21 cellular contexts compared by ENCODE assay signal in the genomic region with DNA sequence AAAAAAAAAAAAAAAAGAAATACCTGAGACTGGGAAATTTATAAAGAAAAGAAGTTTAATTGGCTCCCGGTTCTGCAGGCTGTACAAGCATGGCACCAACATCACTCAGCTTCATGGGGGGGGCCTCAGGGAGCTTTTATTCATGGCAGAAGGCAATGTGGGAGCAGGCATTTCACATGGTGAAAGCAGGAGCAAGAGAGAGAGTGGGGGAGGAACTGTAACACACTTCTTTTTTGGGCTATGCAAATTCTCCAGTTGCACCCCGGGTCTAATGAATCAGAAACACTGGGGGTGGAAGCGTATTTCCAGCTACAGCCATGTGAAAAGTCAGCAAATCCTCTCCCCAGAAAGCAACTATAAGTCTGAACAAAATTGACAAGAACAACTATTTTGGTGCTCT. TPM values are rescaled to one million over a fixed set of nuclear protein-coding genes. Genes with fewer than 3 reads are reported as not detected.
A peak's percentile ranks its signal among the peaks of the same experiment; 100 is the strongest.
DNase-seq lines count a peak whose midpoint lies in the region; ATAC-seq and TF ChIP-seq lines count a peak whose summit lies in the region.
"Had no signal": no experiment of that assay in that cellular context is flagged by ENCODE, and none has a peak within 500 bp of the region (broad histone marks: within the 10 kb centered on the region; RNA-seq: fewer than 3 reads in every experiment).

No MANE protein-coding gene starts in this region.

- ATAC-seq in GM18909 (IDR thresholded peaks at IDR 0.05; ENCODE audit: poor library complexity, unreplicated experiment) (peak; percentile 42), GM21717 (IDR thresholded peaks at IDR 0.05; ENCODE audit: unreplicated experiment) (peak; percentile 56), HG03432 (IDR thresholded peaks at IDR 0.05; ENCODE audit: unreplicated experiment) (peak; percentile 87)
- ATAC-seq: activated naive CD8-positive, alpha-beta T cell treated with anti-CD3 and anti-CD28 coated beads, Interleukin-2, amount 50 U/mL, for 24 hours; heart right ventricle had no signal

- intact Hi-C loops in Caco-2 (cut with micrococcal nuclease; ENCODE audit: unreplicated experiment) = no loop called here

- no peaks in the 10 kb centered on the region for H3K4me1 ChIP-seq in Caco-2
- H3K4me1 ChIP-seq: heart right ventricle had no signal

- H3K4me3 Mint-ChIP-seq in Caco-2 (ENCODE audit: unreplicated experiment) = no peak overlapping the region
- H3K4me3 Mint-ChIP-seq: activated CD4-positive, alpha-beta memory T cell treated with anti-CD3 and anti-CD28 coated beads, Interleukin-2, amount 10 ng/mL, durations not matched to agents 7 days and 5 days; activated naive CD8-positive, alpha-beta T cell treated with anti-CD3 and anti-CD28 coated beads, Interleukin-2, amount 50 U/mL, for 24 hours; activated T-helper 1 cell treated with anti-CD3 and anti-CD28 coated beads, Interleukin-12 subunit alpha, Interleukin-12 subunit beta, Interleukin-2, Interleukin-4 antibody, amounts not matched to agents 30 ng/mL and 10 ng/mL and 1 ng/mL, durations not matched to agents 14 hours and 24 hours and 36 hours; nephron had no signal

- H3K4me3 ChIP-seq in brain microvascular endothelial cell (ENCODE audit: low read depth, low read length) (no peak overlapping the region), Caco-2 (ENCODE audit: low read depth, low read length) (no peak overlapping the region)
- H3K4me3 ChIP-seq: heart right ventricle, K562, smooth muscle cell, thoracic aorta had no signal

- H3K27me3 ChIP-seq in brain microvascular endothelial cell (replicated peaks) = no peaks in the 10 kb centered on the region
- no peaks in the 10 kb centered on the region for H3K27me3 ChIP-seq in Caco-2 (replicated peaks; ENCODE audit: control insufficient read depth, insufficient read depth, low read length)
- H3K27me3 ChIP-seq: heart right ventricle had no signal

- H3K9me3 Mint-ChIP-seq in Caco-2 (ENCODE audit: unreplicated experiment) = peaks cover 18% of the 10 kb centered on the region
- H3K9me3 Mint-ChIP-seq: activated naive CD8-positive, alpha-beta T cell treated with anti-CD3 and anti-CD28 coated beads, Interleukin-2, amount 50 U/mL, for 24 hours; activated T-helper 1 cell treated with anti-CD3 and anti-CD28 coated beads, Interleukin-12 subunit alpha, Interleukin-12 subunit beta, Interleukin-2, Interleukin-4 antibody, amounts not matched to agents 30 ng/mL and 10 ng/mL and 1 ng/mL, durations not matched to agents 14 hours and 24 hours and 36 hours had no signal

- H3K36me3 Mint-ChIP-seq in Caco-2 (ENCODE audit: insufficient read depth, unreplicated experiment) = no peaks in the 10 kb centered on the region

- BruUV-seq in Caco-2 (replicated peaks; lab: Mats Ljungman, UMichigan) = no TSS peak

- H3K27me3 Mint-ChIP-seq in Caco-2 (ENCODE audit: insufficient read depth, unreplicated experiment) = no peaks in the 10 kb centered on the region
- H3K27me3 Mint-ChIP-seq: activated naive CD8-positive, alpha-beta T cell treated with anti-CD3 and anti-CD28 coated beads, Interleukin-2, amount 50 U/mL, for 24 hours; progenitor cell of endocrine pancreas had no signal

- no peaks in the 10 kb centered on the region for H3K36me3 ChIP-seq in brain microvascular endothelial cell (replicated peaks)
- H3K36me3 ChIP-seq in Caco-2 (ENCODE audit: control insufficient read depth, insufficient read depth, low read length) = no peaks in the 10 kb centered on the region
- H3K36me3 ChIP-seq: heart right ventricle, thoracic aorta had no signal

- DNase-seq in brain microvascular endothelial cell = no peak
- no peak for DNase-seq in MV-4-11 (lab: John Stamatoyannopoulos, UW)
- DNase-seq in Ammon's horn (ENCODE audit: low spot score) = no peak
- DNase-seq in Caco-2 = no peak
- DNase-seq: activated CD4-positive, alpha-beta memory T cell treated with anti-CD3 and anti-CD28 coated beads, Interleukin-2, amount 10 ng/mL, durations not matched to agents 7 days and 5 days; activated naive CD8-positive, alpha-beta T cell treated with anti-CD3 and anti-CD28 coated beads, Interleukin-2, amount 50 U/mL, for 24 hours; heart right ventricle; mesendoderm; NCI-H1092 treated with DMSO at 0.1 percent for 48 hours; NCI-H2171 had no signal

- POLR2A ChIA-PET in Caco-2 (lab: Charles Lee) = interaction anchor here (0.6 kb wide), 1 partner anchor 11 kb away, joined by 3 read pairs; no protein-coding TSS in a partner anchor

- no peaks in the 10 kb centered on the region for H3K9me3 ChIP-seq in Caco-2
- H3K9me3 ChIP-seq: thoracic aorta had no signal

- H3K27ac Mint-ChIP-seq in Caco-2 (ENCODE audit: unreplicated experiment) = no peak overlapping the region
- H3K27ac Mint-ChIP-seq: activated CD4-positive, alpha-beta memory T cell treated with anti-CD3 and anti-CD28 coated beads, Interleukin-2, amount 10 ng/mL, durations not matched to agents 7 days and 5 days; activated naive CD8-positive, alpha-beta T cell treated with anti-CD3 and anti-CD28 coated beads, Interleukin-2, amount 50 U/mL, for 24 hours; activated T-helper 1 cell treated with anti-CD3 and anti-CD28 coated beads, Interleukin-12 subunit alpha, Interleukin-12 subunit beta, Interleukin-2, Interleukin-4 antibody, amounts not matched to agents 30 ng/mL and 10 ng/mL and 1 ng/mL, durations not matched to agents 14 hours and 24 hours and 36 hours; nephron; progenitor cell of endocrine pancreas had no signal

- no peak overlapping the region for H3K27ac ChIP-seq in brain microvascular endothelial cell
- H3K27ac ChIP-seq: heart right ventricle, HL-60, RWPE1, thoracic aorta had no signal

- no peak for TF ChIP-seq CTCF in brain microvascular endothelial cell (IDR thresholded peaks at IDR 0.05; ENCODE audit: low read depth, low read length, missing control alignments)
- no peak for TF ChIP-seq CTCF in Caco-2 (IDR thresholded peaks at IDR 0.05; ENCODE audit: insufficient read depth in 1 of 2, low read depth in 1 of 2, low read length in 1 of 2, severe bottlenecking in 1 of 2, unreplicated experiment in 1 of 2)

- CTCF ChIA-PET in Caco-2 (lab: Charles Lee) = no interaction called here

- H3K4me1 Mint-ChIP-seq in Caco-2 (ENCODE audit: low read depth, unreplicated experiment) = peaks cover 8% of the 10 kb centered on the region
- H3K4me1 Mint-ChIP-seq: activated CD4-positive, alpha-beta memory T cell treated with anti-CD3 and anti-CD28 coated beads, Interleukin-2, amount 10 ng/mL, durations not matched to agents 7 days and 5 days; activated naive CD8-positive, alpha-beta T cell treated with anti-CD3 and anti-CD28 coated beads, Interleukin-2, amount 50 U/mL, for 24 hours; nephron had no signal

- in situ Hi-C loops in brain microvascular endothelial cell (cut with HindIII; ENCODE audit: low pct_ligation_motif_present, low sequenced_read_pairs) = no loop called here

RNA-seq across cellular contexts. Expression of gene SOD1, which starts 11.8 kb away (rescaled TPM):
- total RNA-seq in Caco-2 (2022) = 227 and 238 TPM in 2 replicates
